In genomic region chr20:36613974-36614373, GRCh38 we compare ENCODE assay signal across 16 cellular contexts. TPM values are rescaled to one million over a fixed set of nuclear protein-coding genes. Genes with fewer than 3 reads are reported as not detected.
A peak's percentile ranks its signal among the peaks of the same experiment; 100 is the strongest.
DNase-seq lines count a peak whose midpoint lies in the region; ATAC-seq, FAIRE-seq and TF ChIP-seq lines count a peak whose summit lies in the region.
"Had no signal": no experiment of that assay in that cellular context is flagged by ENCODE, and none has a peak within 500 bp of the region (broad histone marks: within the 10 kb centered on the region; RNA-seq: fewer than 3 reads in every experiment).

No MANE protein-coding gene starts in this region.

- 59% methylated on average over 3 of the region's 3 CpGs; no CpG with 5 or more reads in 1 of the 2 donors for WGBS in transverse colon (ENCODE audit: low coverage in 1 of 2), 2 donors

- in situ Hi-C loops in transverse colon (cut with MboI; ENCODE audit: low pct_ligation_motif_present in 1 of 4, low pct_unique_long_range_greater_than_20kb in 1 of 4, low sequenced_read_pairs in 3 of 4), result loop anchor here in 1 of 4 donors (25.0 kb wide), 1 partner anchor 273 kb away; the partner anchor contains the start of gene TLDC2

- no peaks in the 10 kb centered on the region for H3K27me3 ChIP-seq in transverse colon
- H3K27me3 ChIP-seq: ascending aorta, vagina had no signal

- H3K9me3 ChIP-seq in transverse colon, result no peaks in the 10 kb centered on the region
- H3K9me3 ChIP-seq: ascending aorta, vagina had no signal

- no peak for FAIRE-seq in urothelium cell line (lab: Jason Lieb, UNC)

- H3K36me3 ChIP-seq in transverse colon, result peaks cover 0 to 44% (median 21%) of the 10 kb centered on the region in 4 donors

- no peak for TF ChIP-seq POLR2A in transverse colon (IDR thresholded peaks at IDR 0.05)

- no peak for TF ChIP-seq CTCF in transverse colon (IDR thresholded peaks at IDR 0.05)

- no peaks in the 10 kb centered on the region for H3K9me3 Mint-ChIP-seq in activated naive CD4-positive, alpha-beta T cell treated with anti-CD3 and anti-CD28 coated beads, Interleukin-2, amount 50 U/mL, for 24 hours
- no peaks in the 10 kb centered on the region for H3K9me3 Mint-ChIP-seq in effector memory CD8-positive, alpha-beta T cell

- H3K4me1 ChIP-seq in transverse colon, result no peaks in the 10 kb centered on the region
- H3K4me1 ChIP-seq: ascending aorta, vagina had no signal

- no peak overlapping the region for H3K4me3 Mint-ChIP-seq in activated naive CD4-positive, alpha-beta T cell treated with anti-CD3 and anti-CD28 coated beads, Interleukin-2, amount 50 U/mL, for 24 hours
- no peak overlapping the region for H3K4me3 Mint-ChIP-seq in effector memory CD8-positive, alpha-beta T cell

- H3K27me3 Mint-ChIP-seq in activated naive CD4-positive, alpha-beta T cell treated with anti-CD3 and anti-CD28 coated beads, Interleukin-2, amount 50 U/mL, for 24 hours, result no peaks in the 10 kb centered on the region
- H3K27me3 Mint-ChIP-seq in effector memory CD8-positive, alpha-beta T cell, result no peaks in the 10 kb centered on the region

- no peak overlapping the region for H3K4me3 ChIP-seq in transverse colon
- H3K4me3 ChIP-seq: ascending aorta, vagina had no signal

- no peak for TF ChIP-seq EP300 in transverse colon (IDR thresholded peaks at IDR 0.05; ENCODE audit: low read depth)

- no peak for DNase-seq in activated naive CD4-positive, alpha-beta T cell treated with anti-CD3 and anti-CD28 coated beads, Interleukin-2, amount 50 U/mL, for 16 hours
- DNase-seq in NCI-H345 (lab: John Stamatoyannopoulos, UW) (peak; percentile 93), transverse colon (peak; percentile 42), MV-4-11 (lab: John Stamatoyannopoulos, UW) (no peak), urothelium cell line (ENCODE audit: low spot score) (no peak)
- no peak for DNase-seq in effector memory CD8-positive, alpha-beta T cell
- DNase-seq: EL, IMR-90, left cardiac atrium, NCI-H187, occipital lobe, T-helper 9 cell had no signal

- peaks cover 9% of the 10 kb centered on the region for H3K4me1 Mint-ChIP-seq in activated naive CD4-positive, alpha-beta T cell treated with anti-CD3 and anti-CD28 coated beads, Interleukin-2, amount 50 U/mL, for 24 hours
- H3K4me1 Mint-ChIP-seq in effector memory CD8-positive, alpha-beta T cell (ENCODE audit: low read depth in 2 of 2), result peaks cover 16 to 18% of the 10 kb centered on the region in 2 donors

- H3K27ac ChIP-seq in transverse colon, result no peak overlapping the region
- H3K27ac ChIP-seq: ascending aorta, vagina had no signal

- intact Hi-C loops in transverse colon (cut with DNase I; ENCODE audit: low total_unique reads), result no loop called here

- H3K36me3 Mint-ChIP-seq in activated naive CD4-positive, alpha-beta T cell treated with anti-CD3 and anti-CD28 coated beads, Interleukin-2, amount 50 U/mL, for 24 hours, result peaks cover 2% of the 10 kb centered on the region
- peaks cover 86% of the 10 kb centered on the region for H3K36me3 Mint-ChIP-seq in effector memory CD8-positive, alpha-beta T cell (ENCODE audit: insufficient read depth)

- no peak for ATAC-seq in effector memory CD8-positive, alpha-beta T cell (replicated peaks)
- ATAC-seq in HG03039 (IDR thresholded peaks at IDR 0.05; ENCODE audit: unreplicated experiment), result no peak
- ATAC-seq: left cardiac atrium had no signal

- H3K27ac Mint-ChIP-seq in activated naive CD4-positive, alpha-beta T cell treated with anti-CD3 and anti-CD28 coated beads, Interleukin-2, amount 50 U/mL, for 24 hours, result peak overlapping the region; percentile 41
- H3K27ac Mint-ChIP-seq in effector memory CD8-positive, alpha-beta T cell, result peak overlapping the region; percentile 49 to 88

RNA-seq across cellular contexts. Expression of gene RAB5IF, which starts 8.4 kb away (rescaled TPM):
- 100 to 1,000 TPM in 2 of 4 donors, 10 to 100 TPM in 2; 42.2 to 136 (median 102) TPM for total RNA-seq in transverse colon

RNA-seq across cellular contexts. Expression of gene SLA2, which starts 32.0 kb away (rescaled TPM):
- total RNA-seq in transverse colon, result 1 to 10 TPM in 1 of 4 donors, under 1 TPM in 1, not detected in 2; 0.48 to 2.6 TPM
- total RNA-seq: ascending aorta, IMR-90, occipital lobe had no signal

RNA-seq across cellular contexts. Expression of gene TGIF2, which starts 40.6 kb away (rescaled TPM):
- 100 to 1,000 TPM in 1 of 4 donors, 1 to 10 TPM in 2, under 1 TPM in 1; 0.75 to 130 (median 3.9) TPM for total RNA-seq in transverse colon

Comparison
In these comparisons a context has a peak if more than half of its experiments do, and no peak if none do; other contexts are left out.
1. DNase-seq: peak in NCI-H345 (single experiment) and transverse colon (single experiment); none in activated naive CD4-positive, alpha-beta T cell treated with anti-CD3 and anti-CD28 coated beads, Interleukin-2, amount 50 U/mL, for 16 hours (single experiment), effector memory CD8-positive, alpha-beta T cell (0 of 3), MV-4-11 (single experiment) and urothelium cell line (single experiment).